In the genomic region with DNA sequence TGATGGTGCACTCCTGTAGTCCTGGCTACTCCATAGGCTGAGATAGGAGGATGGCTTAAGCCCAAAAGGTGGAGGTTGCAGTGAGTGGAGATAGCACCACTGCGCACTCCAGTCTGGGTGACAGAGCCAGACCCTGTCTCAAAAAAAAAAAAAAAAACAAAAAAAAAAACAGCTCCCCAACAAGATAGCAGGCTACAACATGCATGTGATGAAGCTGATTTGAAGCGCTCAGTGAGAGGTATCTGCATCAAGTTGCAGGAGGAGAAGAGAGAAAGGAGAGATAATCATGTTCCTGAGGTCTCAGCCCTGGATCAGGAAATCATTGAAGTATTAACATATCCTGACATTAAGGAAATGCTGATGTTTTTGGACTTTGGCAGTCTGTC, we compare ENCODE assay signal across 8 cellular contexts. TPM values are rescaled to one million over a fixed set of nuclear protein-coding genes. Genes with fewer than 3 reads are reported as not detected.
A peak's percentile ranks its signal among the peaks of the same experiment; 100 is the strongest.
DNase-seq lines count a peak whose midpoint lies in the region; ATAC-seq and TF ChIP-seq lines count a peak whose summit lies in the region.

No MANE protein-coding gene starts in this region.

- no peaks in the 10 kb centered on the region for H3K36me3 Mint-ChIP-seq in activated naive CD4-positive, alpha-beta T cell treated with anti-CD3 and anti-CD28 coated beads, Interleukin-2, amount 50 U/mL, for 24 hours
- H3K36me3 Mint-ChIP-seq in stimulated activated memory B cell treated with anti-CD40 and anti-IgM and Interleukin-4, amounts not matched to agents 10 μg/mL and 1 μg/mL and 100 μg/mL, for 72 hours = peaks cover 5% of the 10 kb centered on the region

- no peak for TF ChIP-seq EP300 in esophagus muscularis mucosa (IDR thresholded peaks at IDR 0.05)

- H3K9me3 Mint-ChIP-seq in activated naive CD4-positive, alpha-beta T cell treated with anti-CD3 and anti-CD28 coated beads, Interleukin-2, amount 50 U/mL, for 24 hours = no peaks in the 10 kb centered on the region
- no peaks in the 10 kb centered on the region for H3K9me3 Mint-ChIP-seq in stimulated activated memory B cell treated with anti-CD40 and anti-IgM and Interleukin-4, amounts not matched to agents 10 μg/mL and 1 μg/mL and 100 μg/mL, for 72 hours

- peaks cover 11 to 25% (median 15%) of the 10 kb centered on the region in 4 donors for H3K4me1 ChIP-seq in esophagus muscularis mucosa

- no peaks in the 10 kb centered on the region for H3K27me3 Mint-ChIP-seq in activated naive CD4-positive, alpha-beta T cell treated with anti-CD3 and anti-CD28 coated beads, Interleukin-2, amount 50 U/mL, for 24 hours
- peaks cover 35% of the 10 kb centered on the region for H3K27me3 Mint-ChIP-seq in stimulated activated memory B cell treated with anti-CD40 and anti-IgM and Interleukin-4, amounts not matched to agents 10 μg/mL and 1 μg/mL and 100 μg/mL, for 72 hours

- peak overlapping the region in 3 of 4 donors; percentile 87 to 90 (median 88) for H3K27ac ChIP-seq in esophagus muscularis mucosa (replicated peaks in 1 of 4)

- H3K4me1 Mint-ChIP-seq in activated naive CD4-positive, alpha-beta T cell treated with anti-CD3 and anti-CD28 coated beads, Interleukin-2, amount 50 U/mL, for 24 hours = peaks cover 18% of the 10 kb centered on the region
- peaks cover 33% of the 10 kb centered on the region for H3K4me1 Mint-ChIP-seq in stimulated activated memory B cell treated with anti-CD40 and anti-IgM and Interleukin-4, amounts not matched to agents 10 μg/mL and 1 μg/mL and 100 μg/mL, for 72 hours

- WGBS in esophagus muscularis mucosa = 100% methylated on average over 2 of the region's 2 CpGs

- TF ChIP-seq CTCF in esophagus muscularis mucosa (IDR thresholded peaks at IDR 0.05) = no peak

- no peaks in the 10 kb centered on the region for H3K9me3 ChIP-seq in esophagus muscularis mucosa

- no peak for ATAC-seq in stimulated activated memory B cell treated with anti-CD40 and anti-IgM and Interleukin-4, amounts not matched to agents 10 μg/mL and 1 μg/mL and 100 μg/mL, for 72 hours

- DNase-seq in activated naive CD4-positive, alpha-beta T cell (lab: John Stamatoyannopoulos, UW) = no peak
- peak; percentile 26 for DNase-seq in SK-N-DZ (ENCODE audit: low spot score)
- no peak for DNase-seq in esophagus muscularis mucosa (ENCODE audit: extremely low spot score)
- DNase-seq in stimulated activated CD4-positive, alpha-beta T cell treated with anti-CD3 and anti-CD28 coated beads, Interleukin-12 subunit alpha, Interleukin-12 subunit beta, amount 100 ng/mL, for 4 hours = no peak
- DNase-seq in NCI-H128 (lab: John Stamatoyannopoulos, UW; ENCODE audit: unreplicated experiment) = no peak
- DNase-seq in occipital lobe (lab: John Stamatoyannopoulos, UW) = no peak

- no peak overlapping the region for H3K4me3 ChIP-seq in esophagus muscularis mucosa

- intact Hi-C loops in esophagus muscularis mucosa (cut with DNase I) = loop anchor here (10.0 kb wide), 1 partner anchor 282 kb away; no protein-coding TSS in a partner anchor

- H3K27me3 ChIP-seq in esophagus muscularis mucosa = no peaks in the 10 kb centered on the region

- H3K36me3 ChIP-seq in esophagus muscularis mucosa = peaks cover 0 to 2% (median 0%) of the 10 kb centered on the region in 4 donors

- peak overlapping the region; percentile 96 for H3K4me3 Mint-ChIP-seq in activated naive CD4-positive, alpha-beta T cell treated with anti-CD3 and anti-CD28 coated beads, Interleukin-2, amount 50 U/mL, for 24 hours
- no peak overlapping the region for H3K4me3 Mint-ChIP-seq in stimulated activated memory B cell treated with anti-CD40 and anti-IgM and Interleukin-4, amounts not matched to agents 10 μg/mL and 1 μg/mL and 100 μg/mL, for 72 hours

- H3K27ac Mint-ChIP-seq in activated naive CD4-positive, alpha-beta T cell treated with anti-CD3 and anti-CD28 coated beads, Interleukin-2, amount 50 U/mL, for 24 hours = no peak overlapping the region
- peak overlapping the region; percentile 89 for H3K27ac Mint-ChIP-seq in stimulated activated memory B cell treated with anti-CD40 and anti-IgM and Interleukin-4, amounts not matched to agents 10 μg/mL and 1 μg/mL and 100 μg/mL, for 72 hours

- TF ChIP-seq POLR2A in esophagus muscularis mucosa (IDR thresholded peaks at IDR 0.05; ENCODE audit: low read depth) = no peak

RNA-seq across cellular contexts. Expression of a gene that starts 0.6 kb away (rescaled TPM):
- polyA plus RNA-seq in SK-N-DZ (2014; cell fraction: cytosol; rRNA removed) = 20.4 and 33.5 TPM in 2 replicates
- 23.3 and 50.7 TPM in 2 replicates for polyA plus RNA-seq in SK-N-DZ (2014; cell fraction: nucleus; rRNA removed)
- total RNA-seq in esophagus muscularis mucosa (1 to 10 TPM; 6.4 to 8.9 (median 7.4) TPM), occipital lobe (7.2 TPM)

RNA-seq across cellular contexts. Expression of a gene that starts 27.4 kb away (rescaled TPM):
- polyA plus RNA-seq in SK-N-DZ (2014; cell fraction: cytosol; rRNA removed) = 49.6 and 50.5 TPM in 2 replicates
- polyA plus RNA-seq in SK-N-DZ (2014; cell fraction: nucleus; rRNA removed) = 80.5 and 89.5 TPM in 2 replicates
- total RNA-seq in esophagus muscularis mucosa = 1 to 10 TPM; 3.3 to 6.4 (median 4.3) TPM
- 51.3 TPM for total RNA-seq in occipital lobe
